33 cellular contexts compared by ENCODE assay signal in the genomic region with DNA sequence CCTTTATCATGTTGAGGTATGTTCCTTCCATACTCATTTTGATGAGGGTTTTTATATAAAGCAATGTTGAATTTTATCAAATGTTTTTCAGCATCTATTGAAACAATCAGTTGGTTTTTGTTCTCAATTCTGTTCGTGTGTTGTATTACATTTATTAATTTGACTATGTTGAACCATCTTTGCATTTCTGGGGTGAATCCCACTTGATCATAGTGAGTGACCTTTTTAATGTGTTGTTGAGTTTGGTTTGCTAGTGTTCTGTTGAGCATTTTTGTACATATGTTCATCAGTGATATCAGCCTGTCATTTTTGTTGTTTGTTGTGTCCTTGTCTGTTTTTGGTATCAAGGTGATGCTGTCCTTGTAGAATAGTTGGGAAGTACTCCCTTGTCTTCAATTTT.
"Had no signal": no experiment of that assay in that cellular context is flagged by ENCODE, and none has a peak within 500 bp of the region (broad histone marks: within the 10 kb centered on the region; RNA-seq: fewer than 3 reads in every experiment).

No MANE protein-coding gene starts in this region.

- H3K9me3 ChIP-seq: colonic mucosa had no signal

- H3K4me3 ChIP-seq: adrenal gland, cardiac muscle cell, colonic mucosa had no signal

- H3K4me1 ChIP-seq: adrenal gland, colonic mucosa had no signal

- ATAC-seq: activated CD8-positive, alpha-beta memory T cell treated with anti-CD3 and anti-CD28 coated beads, Interleukin-2, amount 10 ng/mL, durations not matched to agents 7 days and 5 days; activated CD8-positive, alpha-beta T cell treated with anti-CD3 and anti-CD28 coated beads, Interleukin-2, amount 10 ng/mL, durations not matched to agents 7 days and 5 days; activated naive CD4-positive, alpha-beta T cell treated with anti-CD3 and anti-CD28 coated beads, Interleukin-2, amount 50 U/mL, for 72 hours; activated T-cell treated with anti-CD3 and anti-CD28 coated beads, Interleukin-2, amount 50 U/mL, for 72 hours; activated T-helper 17 cell treated with anti-CD3 and anti-CD28 coated beads, Interleukin-2, amount 50 U/mL, for 72 hours had no signal

- DNase-seq: activated B cell treated with CpG ODN at 0.5 μM for 24 hours; activated CD4-positive, alpha-beta memory T cell treated with anti-CD3 and anti-CD28 coated beads, Interleukin-2, amount 10 ng/mL, durations not matched to agents 7 days and 5 days; activated CD4-positive, alpha-beta T cell treated with anti-CD3 and anti-CD28 coated beads for 4 hours; activated CD4-positive, alpha-beta T cell treated with anti-CD3 and anti-CD28 coated beads, Interleukin-2, amount 10 ng/mL, durations not matched to agents 24 days and 14 days; activated CD4-positive, alpha-beta T cell treated with anti-CD3 and anti-CD28 coated beads, Interleukin-2, amount 50 U/mL, for 1 hour; activated CD4-positive, alpha-beta T cell treated with anti-CD3 and anti-CD28 coated beads, Interleukin-2, amount 50 U/mL, for 4 hours; activated CD4-positive, CD25-positive, alpha-beta regulatory T cell treated with anti-CD3 and anti-CD28 coated beads, Interleukin-2, amount 50 U/mL, for 72 hours; activated CD8-positive, alpha-beta memory T cell treated with anti-CD3 and anti-CD28 coated beads for 24 hours; activated CD8-positive, alpha-beta memory T cell treated with anti-CD3 and anti-CD28 coated beads, Interleukin-2, amount 10 ng/mL, durations not matched to agents 7 days and 5 days; activated CD8-positive, alpha-beta memory T cell treated with anti-CD3 and anti-CD28 coated beads, Interleukin-2, amount 50 U/mL, for 48 hours; activated CD8-positive, alpha-beta T cell treated with anti-CD3 and anti-CD28 coated beads, Interleukin-2, amount 10 ng/mL, durations not matched to agents 7 days and 5 days; activated effector memory CD4-positive, alpha-beta T cell treated with anti-CD3 and anti-CD28 coated beads, Interleukin-2, amount 50 U/mL, for 16 hours; activated gamma-delta T cell treated with Interleukin-2 at 50 U/mL for 16 hours; activated naive CD4-positive, alpha-beta T cell; activated naive CD4-positive, alpha-beta T cell treated with anti-CD3 and anti-CD28 coated beads for 36 hours; activated naive CD4-positive, alpha-beta T cell treated with anti-CD3 and anti-CD28 coated beads, Interleukin-2, amount 50 U/mL, for 16 hours; activated naive CD8-positive, alpha-beta T cell treated with anti-CD3 and anti-CD28 coated beads for 36 hours; activated T-cell treated with anti-CD3 and anti-CD28 coated beads, Interleukin-2, amount 50 U/mL, for 24 hours; activated T-cell treated with anti-CD3 and anti-CD28 coated beads, Interleukin-2, amount 50 U/mL, for 72 hours; adrenal gland; amniotic stem cell; aorta; caudate nucleus; cerebellar nuclear complex; colonic mucosa; T-helper 2 cell; T-helper 9 cell had no signal

- H3K27me3 ChIP-seq: adrenal gland, colonic mucosa had no signal

- FAIRE-seq: bronchial epithelial cell, TTC549 had no signal

- H3K36me3 ChIP-seq: adrenal gland, cardiac muscle cell, colonic mucosa had no signal

- H3K27ac ChIP-seq: adrenal gland, cardiac muscle cell, colonic mucosa, VCaP had no signal
